ENCODE assay signal across 1 cellular context in the genomic region with DNA sequence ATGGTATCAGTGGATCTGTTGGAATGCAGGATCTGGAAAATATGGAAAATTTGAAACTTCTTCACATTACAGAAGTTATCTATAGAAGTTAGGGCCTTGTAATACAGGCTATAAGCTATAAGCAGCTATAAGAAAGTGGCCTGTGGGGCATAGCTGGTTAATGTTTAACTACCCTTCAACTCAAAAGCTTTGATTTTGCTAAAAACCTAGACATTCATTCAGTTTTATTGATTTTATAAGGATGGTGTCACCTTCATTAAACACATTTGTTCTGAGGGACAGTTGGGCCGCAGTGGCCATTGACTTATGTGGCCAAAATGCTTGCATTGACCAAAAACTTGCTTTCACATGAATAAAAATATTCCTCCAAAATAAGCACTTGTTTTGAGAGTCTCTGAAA.
TF ChIP-seq lines count a peak whose summit lies in the region.

No MANE protein-coding gene starts in this region.

TF ChIP-seq in HepG2, 621 proteins besides CTCF, POLR2A, EP300 and RAD21 (continues in another document):
- TF ChIP-seq, protein P1, sequence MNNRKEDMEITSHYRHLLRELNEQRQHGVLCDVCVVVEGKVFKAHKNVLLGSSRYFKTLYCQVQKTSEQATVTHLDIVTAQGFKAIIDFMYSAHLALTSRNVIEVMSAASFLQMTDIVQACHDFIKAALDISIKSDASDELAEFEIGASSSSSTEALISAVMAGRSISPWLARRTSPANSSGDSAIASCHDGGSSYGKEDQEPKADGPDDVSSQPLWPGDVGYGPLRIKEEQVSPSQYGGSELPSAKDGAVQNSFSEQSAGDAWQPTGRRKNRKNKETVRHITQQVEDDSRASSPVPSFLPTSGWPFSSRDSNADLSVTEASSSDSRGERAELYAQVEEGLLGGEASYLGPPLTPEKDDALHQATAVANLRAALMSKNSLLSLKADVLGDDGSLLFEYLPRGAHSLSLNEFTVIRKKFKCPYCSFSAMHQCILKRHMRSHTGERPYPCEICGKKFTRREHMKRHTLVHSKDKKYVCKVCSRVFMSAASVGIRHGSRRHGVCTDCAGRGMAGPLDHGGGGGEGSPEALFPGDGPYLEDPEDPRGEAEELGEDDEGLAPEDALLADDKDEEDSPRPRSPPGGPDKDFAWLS (CRISPR knock-in tag; IDR thresholded peaks at IDR 0.05; ENCODE audit: borderline replicate concordance), result no peak
- TF ChIP-seq MAFG (CRISPR knock-in tag; IDR thresholded peaks at IDR 0.05) (no peak), TBX2 (CRISPR knock-in tag; IDR thresholded peaks at IDR 0.05; ENCODE audit: borderline replicate concordance) (no peak), KLF6 (CRISPR knock-in tag; IDR thresholded peaks at IDR 0.05) (no peak), SMAD9 (CRISPR knock-in tag; IDR thresholded peaks at IDR 0.05) (no peak), REL (CRISPR knock-in tag; conservative IDR thresholded peaks at IDR 0.05) (no peak), HINFP (CRISPR knock-in tag; IDR thresholded peaks at IDR 0.05; ENCODE audit: low read depth) (no peak), CREM (IDR thresholded peaks at IDR 0.05) (no peak), CREM (CRISPR knock-in tag; IDR thresholded peaks at IDR 0.05) (no peak), CCAR2 (optimal IDR thresholded peaks at IDR 0.05; ENCODE audit: low read depth, low read length) (no peak), ZXDC (CRISPR knock-in tag; IDR thresholded peaks at IDR 0.05) (no peak), KLF16 (CRISPR knock-in tag; IDR thresholded peaks at IDR 0.05) (0 out of 4 replicates have a peak, but pooled peaks of 1 of the 2 experiments have one; percentile 19), FOXK2 (IDR thresholded peaks at IDR 0.05) (no peak), RXRB (CRISPR knock-in tag; IDR thresholded peaks at IDR 0.05; ENCODE audit: borderline replicate concordance) (no peak), TFE3 (CRISPR knock-in tag; IDR thresholded peaks at IDR 0.05) (no peak), AKNA (CRISPR knock-in tag; IDR thresholded peaks at IDR 0.05; ENCODE audit: borderline replicate concordance) (no peak), ARNT2 (CRISPR knock-in tag; IDR thresholded peaks at IDR 0.05; ENCODE audit: low read depth) (no peak), TIGD3 (CRISPR knock-in tag; IDR thresholded peaks at IDR 0.05; ENCODE audit: borderline replicate concordance) (no peak), HOXA9 (CRISPR knock-in tag; IDR thresholded peaks at IDR 0.05; ENCODE audit: borderline replicate concordance) (no peak), HNRNPUL1 (IDR thresholded peaks at IDR 0.05; ENCODE audit: low read depth, low read length) (0 out of 2 replicates have a peak, but pooled peaks have one; percentile 33), ZNF12 (CRISPR knock-in tag; IDR thresholded peaks at IDR 0.05) (peak; percentile 73; the same call in 1 of the 2 replicates), RBM22 (optimal IDR thresholded peaks at IDR 0.05; ENCODE audit: low read length) (no peak), TCF7L2 (IDR thresholded peaks at IDR 0.05; ENCODE audit: low read depth, low read length) (no peak), GFI1 (CRISPR knock-in tag; IDR thresholded peaks at IDR 0.05; ENCODE audit: borderline replicate concordance) (peak; percentile 82), FOXJ3 (CRISPR knock-in tag; IDR thresholded peaks at IDR 0.05; ENCODE audit: borderline replicate concordance) (no peak), ZFP1 (CRISPR knock-in tag; IDR thresholded peaks at IDR 0.05) (no peak), HES4 (CRISPR knock-in tag; IDR thresholded peaks at IDR 0.05; ENCODE audit: borderline replicate concordance) (no peak), TCF12 (IDR thresholded peaks at IDR 0.05) (no peak), TCF12 (CRISPR knock-in tag; IDR thresholded peaks at IDR 0.05) (no peak), GTF3A (CRISPR knock-in tag; conservative IDR thresholded peaks at IDR 0.05) (no peak), KAT2B (IDR thresholded peaks at IDR 0.05; ENCODE audit: borderline replicate concordance, low read depth, low read length) (no peak), SOX6 (IDR thresholded peaks at IDR 0.05) (no peak), SOX6 (CRISPR knock-in tag; IDR thresholded peaks at IDR 0.05) (peak; percentile 24; the same call in 1 of the 2 replicates), ZBTB7A (CRISPR knock-in tag; IDR thresholded peaks at IDR 0.05) (no peak), ZNF557 (CRISPR knock-in tag; IDR thresholded peaks at IDR 0.05) (no peak), NKX3-1 (CRISPR knock-in tag; IDR thresholded peaks at IDR 0.05) (no peak), ZNF678 (CRISPR knock-in tag; IDR thresholded peaks at IDR 0.05) (no peak), IKZF1 (IDR thresholded peaks at IDR 0.05) (no peak), ZNF766 (CRISPR knock-in tag; IDR thresholded peaks at IDR 0.05; ENCODE audit: borderline replicate concordance) (no peak), SAP130 (CRISPR knock-in tag; IDR thresholded peaks at IDR 0.05; ENCODE audit: low read depth) (no peak), TMF1 (CRISPR knock-in tag; IDR thresholded peaks at IDR 0.05; ENCODE audit: low read depth) (no peak), KAT8 (CRISPR knock-in tag; IDR thresholded peaks at IDR 0.05) (no peak)
- TF ChIP-seq, protein P2, sequence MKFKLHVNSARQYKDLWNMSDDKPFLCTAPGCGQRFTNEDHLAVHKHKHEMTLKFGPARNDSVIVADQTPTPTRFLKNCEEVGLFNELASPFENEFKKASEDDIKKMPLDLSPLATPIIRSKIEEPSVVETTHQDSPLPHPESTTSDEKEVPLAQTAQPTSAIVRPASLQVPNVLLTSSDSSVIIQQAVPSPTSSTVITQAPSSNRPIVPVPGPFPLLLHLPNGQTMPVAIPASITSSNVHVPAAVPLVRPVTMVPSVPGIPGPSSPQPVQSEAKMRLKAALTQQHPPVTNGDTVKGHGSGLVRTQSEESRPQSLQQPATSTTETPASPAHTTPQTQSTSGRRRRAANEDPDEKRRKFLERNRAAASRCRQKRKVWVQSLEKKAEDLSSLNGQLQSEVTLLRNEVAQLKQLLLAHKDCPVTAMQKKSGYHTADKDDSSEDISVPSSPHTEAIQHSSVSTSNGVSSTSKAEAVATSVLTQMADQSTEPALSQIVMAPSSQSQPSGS (CRISPR knock-in tag; IDR thresholded peaks at IDR 0.05), result no peak
- TF ChIP-seq, protein P3, sequence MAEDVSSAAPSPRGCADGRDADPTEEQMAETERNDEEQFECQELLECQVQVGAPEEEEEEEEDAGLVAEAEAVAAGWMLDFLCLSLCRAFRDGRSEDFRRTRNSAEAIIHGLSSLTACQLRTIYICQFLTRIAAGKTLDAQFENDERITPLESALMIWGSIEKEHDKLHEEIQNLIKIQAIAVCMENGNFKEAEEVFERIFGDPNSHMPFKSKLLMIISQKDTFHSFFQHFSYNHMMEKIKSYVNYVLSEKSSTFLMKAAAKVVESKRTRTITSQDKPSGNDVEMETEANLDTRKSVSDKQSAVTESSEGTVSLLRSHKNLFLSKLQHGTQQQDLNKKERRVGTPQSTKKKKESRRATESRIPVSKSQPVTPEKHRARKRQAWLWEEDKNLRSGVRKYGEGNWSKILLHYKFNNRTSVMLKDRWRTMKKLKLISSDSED (CRISPR knock-in tag; IDR thresholded peaks at IDR 0.05), result no peak
- TF ChIP-seq, protein P4, sequence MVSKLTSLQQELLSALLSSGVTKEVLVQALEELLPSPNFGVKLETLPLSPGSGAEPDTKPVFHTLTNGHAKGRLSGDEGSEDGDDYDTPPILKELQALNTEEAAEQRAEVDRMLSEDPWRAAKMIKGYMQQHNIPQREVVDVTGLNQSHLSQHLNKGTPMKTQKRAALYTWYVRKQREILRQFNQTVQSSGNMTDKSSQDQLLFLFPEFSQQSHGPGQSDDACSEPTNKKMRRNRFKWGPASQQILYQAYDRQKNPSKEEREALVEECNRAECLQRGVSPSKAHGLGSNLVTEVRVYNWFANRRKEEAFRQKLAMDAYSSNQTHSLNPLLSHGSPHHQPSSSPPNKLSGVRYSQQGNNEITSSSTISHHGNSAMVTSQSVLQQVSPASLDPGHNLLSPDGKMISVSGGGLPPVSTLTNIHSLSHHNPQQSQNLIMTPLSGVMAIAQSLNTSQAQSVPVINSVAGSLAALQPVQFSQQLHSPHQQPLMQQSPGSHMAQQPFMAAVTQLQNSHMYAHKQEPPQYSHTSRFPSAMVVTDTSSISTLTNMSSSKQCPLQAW (CRISPR knock-in tag; IDR thresholded peaks at IDR 0.05), result no peak
- TF ChIP-seq, protein P5, sequence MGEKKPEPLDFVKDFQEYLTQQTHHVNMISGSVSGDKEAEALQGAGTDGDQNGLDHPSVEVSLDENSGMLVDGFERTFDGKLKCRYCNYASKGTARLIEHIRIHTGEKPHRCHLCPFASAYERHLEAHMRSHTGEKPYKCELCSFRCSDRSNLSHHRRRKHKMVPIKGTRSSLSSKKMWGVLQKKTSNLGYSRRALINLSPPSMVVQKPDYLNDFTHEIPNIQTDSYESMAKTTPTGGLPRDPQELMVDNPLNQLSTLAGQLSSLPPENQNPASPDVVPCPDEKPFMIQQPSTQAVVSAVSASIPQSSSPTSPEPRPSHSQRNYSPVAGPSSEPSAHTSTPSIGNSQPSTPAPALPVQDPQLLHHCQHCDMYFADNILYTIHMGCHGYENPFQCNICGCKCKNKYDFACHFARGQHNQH (CRISPR knock-in tag; IDR thresholded peaks at IDR 0.05), result no peak
